In genomic region chr4:2634014-2634413, GRCh38 we compare ENCODE assay signal across 25 cellular contexts.
A peak's percentile ranks its signal among the peaks of the same experiment; 100 is the strongest.
DNase-seq lines count a peak whose midpoint lies in the region; ATAC-seq and TF ChIP-seq lines count a peak whose summit lies in the region.
"Had no signal": no experiment of that assay in that cellular context is flagged by ENCODE, and none has a peak within 500 bp of the region (broad histone marks: within the 10 kb centered on the region; RNA-seq: fewer than 3 reads in every experiment).

No MANE protein-coding gene starts in this region.

- WGBS in smooth muscle cell (ENCODE audit: low lambda C conversion rate): 68% methylated on average over 5 of the region's 5 CpGs

- H3K4me1 Mint-ChIP-seq in activated CD8-positive, alpha-beta T cell treated with anti-CD3 and anti-CD28 coated beads for 36 hours (ENCODE audit: low read depth): no peaks in the 10 kb centered on the region
- no peaks in the 10 kb centered on the region for H3K4me1 Mint-ChIP-seq in activated CD8-positive, alpha-beta T cell treated with anti-CD3 and anti-CD28 coated beads, Interleukin-2, amount 10 ng/mL, durations not matched to agents 7 days and 5 days (ENCODE audit: low read depth)
- H3K4me1 Mint-ChIP-seq in activated CD4-positive, alpha-beta memory T cell treated with anti-CD3 and anti-CD28 coated beads, Interleukin-2, amount 10 ng/mL, durations not matched to agents 7 days and 5 days: no peaks in the 10 kb centered on the region
- no peaks in the 10 kb centered on the region for H3K4me1 Mint-ChIP-seq in progenitor cell of endocrine pancreas (ENCODE audit: low read depth)
- H3K4me1 Mint-ChIP-seq: activated naive CD4-positive, alpha-beta T cell treated with anti-CD3 and anti-CD28 coated beads, Interleukin-2, amount 10 ng/mL, durations not matched to agents 7 days and 5 days; stimulated activated naive CD8-positive, alpha-beta T cell treated with anti-CD3 and anti-CD28 coated beads, Interleukin-15, amount 100 ng/mL, for 72 hours had no signal

- no peak overlapping the region for H3K27ac ChIP-seq in smooth muscle cell (ENCODE audit: low read depth)
- H3K27ac ChIP-seq: 22Rv1, esophagus squamous epithelium, gastroesophageal sphincter, psoas muscle, SJCRH30 had no signal

- H2AFZ ChIP-seq in smooth muscle cell (ENCODE audit: low read depth): no peak overlapping the region

- H3K4me1 ChIP-seq in smooth muscle cell (ENCODE audit: low read depth): no peaks in the 10 kb centered on the region
- H3K4me1 ChIP-seq: esophagus squamous epithelium, gastroesophageal sphincter, SJCRH30 had no signal

- intact Hi-C loops in activated CD8-positive, alpha-beta T cell treated with anti-CD3 and anti-CD28 coated beads for 36 hours (cut with micrococcal nuclease): no loop called here
- intact Hi-C loops in left ventricle myocardium superior (cut with micrococcal nuclease): no loop called here

- POLR2A ChIA-PET in activated CD8-positive, alpha-beta T cell treated with anti-CD3 and anti-CD28 coated beads for 36 hours (lab: Charles Lee): no interaction called here
- POLR2A ChIA-PET in activated CD8-positive, alpha-beta T cell treated with anti-CD3 and anti-CD28 coated beads, Interleukin-2, amount 10 ng/mL, durations not matched to agents 7 days and 5 days (lab: Charles Lee): no interaction called here
- POLR2A ChIA-PET in activated CD4-positive, alpha-beta memory T cell treated with anti-CD3 and anti-CD28 coated beads, Interleukin-2, amount 10 ng/mL, durations not matched to agents 7 days and 5 days (lab: Charles Lee): no interaction called here

- peak overlapping the region; percentile 1 for H3K27ac Mint-ChIP-seq in activated CD8-positive, alpha-beta T cell treated with anti-CD3 and anti-CD28 coated beads for 36 hours
- H3K27ac Mint-ChIP-seq in activated CD8-positive, alpha-beta T cell treated with anti-CD3 and anti-CD28 coated beads, Interleukin-2, amount 10 ng/mL, durations not matched to agents 7 days and 5 days: no peak overlapping the region
- no peak overlapping the region for H3K27ac Mint-ChIP-seq in activated CD4-positive, alpha-beta memory T cell treated with anti-CD3 and anti-CD28 coated beads, Interleukin-2, amount 10 ng/mL, durations not matched to agents 7 days and 5 days
- peak overlapping the region; percentile 27 for H3K27ac Mint-ChIP-seq in progenitor cell of endocrine pancreas
- H3K27ac Mint-ChIP-seq: activated naive CD4-positive, alpha-beta T cell treated with anti-CD3 and anti-CD28 coated beads, Interleukin-2, amount 10 ng/mL, durations not matched to agents 7 days and 5 days had no signal

- no peak overlapping the region for H3K4me2 ChIP-seq in smooth muscle cell

- H3K27me3 Mint-ChIP-seq in activated CD8-positive, alpha-beta T cell treated with anti-CD3 and anti-CD28 coated beads for 36 hours: no peaks in the 10 kb centered on the region
- H3K27me3 Mint-ChIP-seq in activated CD8-positive, alpha-beta T cell treated with anti-CD3 and anti-CD28 coated beads, Interleukin-2, amount 10 ng/mL, durations not matched to agents 7 days and 5 days (ENCODE audit: low read depth): no peaks in the 10 kb centered on the region
- no peaks in the 10 kb centered on the region for H3K27me3 Mint-ChIP-seq in activated CD4-positive, alpha-beta memory T cell treated with anti-CD3 and anti-CD28 coated beads, Interleukin-2, amount 10 ng/mL, durations not matched to agents 7 days and 5 days
- H3K27me3 Mint-ChIP-seq in progenitor cell of endocrine pancreas: no peaks in the 10 kb centered on the region
- H3K27me3 Mint-ChIP-seq: activated naive CD4-positive, alpha-beta T cell treated with anti-CD3 and anti-CD28 coated beads, Interleukin-2, amount 10 ng/mL, durations not matched to agents 7 days and 5 days; stimulated activated naive CD8-positive, alpha-beta T cell treated with anti-CD3 and anti-CD28 coated beads, Interleukin-15, amount 100 ng/mL, for 72 hours had no signal

- no peak for DNase-seq in activated CD8-positive, alpha-beta T cell treated with anti-CD3 and anti-CD28 coated beads for 36 hours
- no peak for DNase-seq in activated CD8-positive, alpha-beta T cell treated with anti-CD3 and anti-CD28 coated beads, Interleukin-2, amount 10 ng/mL, durations not matched to agents 7 days and 5 days
- DNase-seq in activated CD4-positive, alpha-beta memory T cell treated with anti-CD3 and anti-CD28 coated beads, Interleukin-2, amount 10 ng/mL, durations not matched to agents 7 days and 5 days: peak; percentile 12
- DNase-seq in left ventricle myocardium superior (no peak), progenitor cell of endocrine pancreas (ENCODE audit: low spot score, unreplicated experiment) (no peak), NCI-H82 (lab: John Stamatoyannopoulos, UW) (no peak), smooth muscle cell (lab: John Stamatoyannopoulos, UW; ENCODE audit: unreplicated experiment) (no peak)
- DNase-seq: activated CD4-positive, alpha-beta T cell treated with anti-CD3 and anti-CD28 coated beads for 48 hours; activated naive CD4-positive, alpha-beta T cell treated with anti-CD3 and anti-CD28 coated beads, Interleukin-2, amount 10 ng/mL, durations not matched to agents 7 days and 5 days; effector memory CD4-positive, alpha-beta T cell; esophagus squamous epithelium; GF-D8; HCEC 1CT; kidney; mesendoderm; NCI-H1417; psoas muscle; SJCRH30; stimulated activated CD4-positive, alpha-beta T cell treated with anti-CD3 and anti-CD28 coated beads, Interleukin-4, amount 100 ng/mL, for 24 hours; stimulated activated naive CD8-positive, alpha-beta T cell treated with anti-CD3 and anti-CD28 coated beads, Interleukin-15, amount 100 ng/mL, for 72 hours; T-helper 1 cell; trophoblast cell had no signal

- CTCF ChIA-PET in activated CD8-positive, alpha-beta T cell treated with anti-CD3 and anti-CD28 coated beads for 36 hours (lab: Charles Lee): interaction anchor here (0.6 to 1.4 kb wide), 2 partner anchors 8 to 123 kb away, joined by 3 read pairs; no protein-coding TSS in a partner anchor
- CTCF ChIA-PET in activated CD8-positive, alpha-beta T cell treated with anti-CD3 and anti-CD28 coated beads, Interleukin-2, amount 10 ng/mL, durations not matched to agents 7 days and 5 days (lab: Charles Lee): no interaction called here
- CTCF ChIA-PET in activated CD4-positive, alpha-beta memory T cell treated with anti-CD3 and anti-CD28 coated beads, Interleukin-2, amount 10 ng/mL, durations not matched to agents 7 days and 5 days (lab: Charles Lee): no interaction called here

- no peaks in the 10 kb centered on the region for H3F3A ChIP-seq in smooth muscle cell (ENCODE audit: low read depth)

- H3K36me3 Mint-ChIP-seq in activated CD8-positive, alpha-beta T cell treated with anti-CD3 and anti-CD28 coated beads for 36 hours (ENCODE audit: low read depth): peaks cover 14% of the 10 kb centered on the region
- H3K36me3 Mint-ChIP-seq in activated CD8-positive, alpha-beta T cell treated with anti-CD3 and anti-CD28 coated beads, Interleukin-2, amount 10 ng/mL, durations not matched to agents 7 days and 5 days (ENCODE audit: low read depth): peaks cover 21% of the 10 kb centered on the region
- H3K36me3 Mint-ChIP-seq in activated CD4-positive, alpha-beta memory T cell treated with anti-CD3 and anti-CD28 coated beads, Interleukin-2, amount 10 ng/mL, durations not matched to agents 7 days and 5 days (ENCODE audit: low read depth): peaks cover 16% of the 10 kb centered on the region
- peaks cover 19% of the 10 kb centered on the region for H3K36me3 Mint-ChIP-seq in progenitor cell of endocrine pancreas (ENCODE audit: insufficient read depth)

- peaks cover 6% of the 10 kb centered on the region for H3K36me3 ChIP-seq in smooth muscle cell (ENCODE audit: low read depth)

- no peak overlapping the region for H3K9ac ChIP-seq in smooth muscle cell (ENCODE audit: low read depth)

- H3K79me2 ChIP-seq in smooth muscle cell (ENCODE audit: low read depth): peaks cover 55% of the 10 kb centered on the region

- no peak for ATAC-seq in activated CD8-positive, alpha-beta T cell treated with anti-CD3 and anti-CD28 coated beads for 36 hours
- no peak for ATAC-seq in activated CD8-positive, alpha-beta T cell treated with anti-CD3 and anti-CD28 coated beads, Interleukin-2, amount 10 ng/mL, durations not matched to agents 7 days and 5 days
- ATAC-seq in left ventricle myocardium superior (peak; percentile 60), GM18868 (IDR thresholded peaks at IDR 0.05; ENCODE audit: unreplicated experiment) (no peak)
- ATAC-seq: gastroesophageal sphincter; psoas muscle; stimulated activated naive CD8-positive, alpha-beta T cell treated with anti-CD3 and anti-CD28 coated beads, Interleukin-15, amount 100 ng/mL, for 72 hours had no signal

- H3K9me3 ChIP-seq in smooth muscle cell (replicated peaks; ENCODE audit: low read depth): no peaks in the 10 kb centered on the region
- H3K9me3 ChIP-seq: esophagus squamous epithelium, gastroesophageal sphincter, psoas muscle, SJCRH30 had no signal

- H3K4me3 Mint-ChIP-seq in activated CD8-positive, alpha-beta T cell treated with anti-CD3 and anti-CD28 coated beads for 36 hours: no peak overlapping the region
- no peak overlapping the region for H3K4me3 Mint-ChIP-seq in activated CD8-positive, alpha-beta T cell treated with anti-CD3 and anti-CD28 coated beads, Interleukin-2, amount 10 ng/mL, durations not matched to agents 7 days and 5 days
- H3K4me3 Mint-ChIP-seq in activated CD4-positive, alpha-beta memory T cell treated with anti-CD3 and anti-CD28 coated beads, Interleukin-2, amount 10 ng/mL, durations not matched to agents 7 days and 5 days: no peak overlapping the region
- no peak overlapping the region for H3K4me3 Mint-ChIP-seq in progenitor cell of endocrine pancreas (ENCODE audit: low read depth)
- H3K4me3 Mint-ChIP-seq: activated naive CD4-positive, alpha-beta T cell treated with anti-CD3 and anti-CD28 coated beads, Interleukin-2, amount 10 ng/mL, durations not matched to agents 7 days and 5 days; stimulated activated naive CD8-positive, alpha-beta T cell treated with anti-CD3 and anti-CD28 coated beads, Interleukin-15, amount 100 ng/mL, for 72 hours had no signal

- H3K4me3 ChIP-seq in smooth muscle cell: no peak overlapping the region
- H3K4me3 ChIP-seq: esophagus squamous epithelium, gastroesophageal sphincter, psoas muscle, SJCRH30 had no signal

- no peak for TF ChIP-seq CTCF in activated CD8-positive, alpha-beta T cell treated with anti-CD3 and anti-CD28 coated beads for 36 hours (IDR thresholded peaks at IDR 0.05)
- no peak for TF ChIP-seq CTCF in progenitor cell of endocrine pancreas (IDR thresholded peaks at IDR 0.05; ENCODE audit: unreplicated experiment)
- no peak for TF ChIP-seq CTCF in smooth muscle cell (IDR thresholded peaks at IDR 0.05; ENCODE audit: borderline replicate concordance, insufficient read depth, poor library complexity, severe bottlenecking)

- H3K9me3 Mint-ChIP-seq in activated CD8-positive, alpha-beta T cell treated with anti-CD3 and anti-CD28 coated beads for 36 hours: no peaks in the 10 kb centered on the region
- no peaks in the 10 kb centered on the region for H3K9me3 Mint-ChIP-seq in activated CD8-positive, alpha-beta T cell treated with anti-CD3 and anti-CD28 coated beads, Interleukin-2, amount 10 ng/mL, durations not matched to agents 7 days and 5 days (ENCODE audit: insufficient read depth)
- H3K9me3 Mint-ChIP-seq in activated CD4-positive, alpha-beta memory T cell treated with anti-CD3 and anti-CD28 coated beads, Interleukin-2, amount 10 ng/mL, durations not matched to agents 7 days and 5 days: no peaks in the 10 kb centered on the region
- no peaks in the 10 kb centered on the region for H3K9me3 Mint-ChIP-seq in progenitor cell of endocrine pancreas (ENCODE audit: low read depth)
- H3K9me3 Mint-ChIP-seq: activated naive CD4-positive, alpha-beta T cell treated with anti-CD3 and anti-CD28 coated beads, Interleukin-2, amount 10 ng/mL, durations not matched to agents 7 days and 5 days; stimulated activated naive CD8-positive, alpha-beta T cell treated with anti-CD3 and anti-CD28 coated beads, Interleukin-15, amount 100 ng/mL, for 72 hours had no signal

- peaks cover 90% of the 10 kb centered on the region for H4K20me1 ChIP-seq in smooth muscle cell (ENCODE audit: low read depth)

- no peaks in the 10 kb centered on the region for H3K27me3 ChIP-seq in smooth muscle cell (ENCODE audit: low read depth)
- H3K27me3 ChIP-seq: esophagus squamous epithelium, gastroesophageal sphincter, SJCRH30 had no signal

Comparison
In these comparisons a context has a peak if more than half of its experiments do, and no peak if none do; other contexts are left out.
1. H3K27ac Mint-ChIP-seq: peak in activated CD8-positive, alpha-beta T cell treated with anti-CD3 and anti-CD28 coated beads for 36 hours (single experiment) and progenitor cell of endocrine pancreas (single experiment); none in activated CD8-positive, alpha-beta T cell treated with anti-CD3 and anti-CD28 coated beads, Interleukin-2, amount 10 ng/mL, durations not matched to agents 7 days and 5 days (single experiment) and activated CD4-positive, alpha-beta memory T cell treated with anti-CD3 and anti-CD28 coated beads, Interleukin-2, amount 10 ng/mL, durations not matched to agents 7 days and 5 days (single experiment).